27 cellular contexts compared by ENCODE assay signal in the genomic region with DNA sequence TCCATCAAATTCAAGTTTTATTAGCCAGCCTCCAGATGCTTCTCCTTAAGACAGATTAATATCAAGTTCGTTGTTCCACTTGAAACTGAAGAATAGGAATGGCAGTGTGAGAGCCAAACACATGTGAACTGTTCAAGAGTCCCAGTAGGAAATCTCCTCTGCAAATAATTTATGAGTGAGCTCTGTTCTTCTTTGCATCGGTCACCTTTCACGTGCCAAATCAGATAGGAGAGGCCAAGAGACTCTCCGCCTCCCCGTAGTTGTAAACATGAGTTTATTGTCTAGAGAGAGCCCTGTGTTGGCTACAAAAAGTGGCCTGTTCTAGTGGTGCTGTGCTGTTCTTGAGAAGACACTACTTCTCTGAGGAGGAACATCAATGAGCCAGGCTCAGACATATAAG.
DNase-seq lines count a peak whose midpoint lies in the region; ATAC-seq and TF ChIP-seq lines count a peak whose summit lies in the region.
"Had no signal": no experiment of that assay in that cellular context is flagged by ENCODE, and none has a peak within 500 bp of the region (broad histone marks: within the 10 kb centered on the region; RNA-seq: fewer than 3 reads in every experiment).

No MANE protein-coding gene starts in this region.

- H3K27ac ChIP-seq in right atrium auricular region, result no peak overlapping the region
- no peak overlapping the region for H3K27ac ChIP-seq in right lobe of liver
- H3K27ac ChIP-seq: BLaER1 treated with 17β-estradiol and CSF1 and Interleukin-3, amounts not matched to agents 10 nM and 100 nM; SJCRH30 had no signal

- H3K27me3 ChIP-seq in right atrium auricular region (no peaks in the 10 kb centered on the region), right lobe of liver (no peaks in the 10 kb centered on the region)
- H3K27me3 ChIP-seq: BLaER1 treated with 17β-estradiol and CSF1 and Interleukin-3, amounts not matched to agents 10 nM and 100 nM; MG63; SJCRH30 had no signal

- intact Hi-C loops in left ventricle myocardium superior (cut with micrococcal nuclease) (no loop called here), right lobe of liver (cut with DNase I) (no loop called here)

- 54% methylated on average over 5 of the region's 5 CpGs for WGBS in right lobe of liver (ENCODE audit: insufficient coverage, low coverage, low lambda C conversion rate, missing lambda C conversion rate)

- TF ChIP-seq CTCF in right atrium auricular region (IDR thresholded peaks at IDR 0.05) (no peak), right lobe of liver (IDR thresholded peaks at IDR 0.05) (no peak)

- peaks cover 0 to 36% of the 10 kb centered on the region in 2 donors for H3K9me3 ChIP-seq in right atrium auricular region
- no peaks in the 10 kb centered on the region for H3K9me3 ChIP-seq in right lobe of liver
- H3K9me3 ChIP-seq: Caco-2 had no signal

- no peak overlapping the region for H3K4me3 ChIP-seq in right atrium auricular region
- H3K4me3 ChIP-seq in right lobe of liver, result no peak overlapping the region
- H3K4me3 ChIP-seq: BLaER1 treated with 17β-estradiol and CSF1 and Interleukin-3, amounts not matched to agents 10 nM and 100 nM; MG63; SJCRH30 had no signal

- no peak for TF ChIP-seq POLR2A in right lobe of liver (IDR thresholded peaks at IDR 0.05)

- H3K36me3 ChIP-seq in right atrium auricular region (no peaks in the 10 kb centered on the region), right lobe of liver (no peaks in the 10 kb centered on the region)
- H3K36me3 ChIP-seq: BLaER1 treated with 17β-estradiol and CSF1 and Interleukin-3, amounts not matched to agents 10 nM and 100 nM; MG63; SJCRH30 had no signal

- peak; percentile 35 for ATAC-seq in left ventricle myocardium superior
- ATAC-seq in HG03521 (IDR thresholded peaks at IDR 0.05; ENCODE audit: unreplicated experiment), result no peak
- no peak for ATAC-seq in HG03439 (IDR thresholded peaks at IDR 0.05; ENCODE audit: unreplicated experiment)
- ATAC-seq in right lobe of liver, result no peak
- ATAC-seq: CD8-positive, alpha-beta T cell; HCT116; PC-3; Right ventricle myocardium inferior; SK-N-SH treated with all-trans-retinoic acid at 6 μM for 48 hours had no signal

- H3K4me1 ChIP-seq in right atrium auricular region (no peaks in the 10 kb centered on the region), right lobe of liver (no peaks in the 10 kb centered on the region)
- H3K4me1 ChIP-seq: BLaER1 treated with 17β-estradiol and CSF1 and Interleukin-3, amounts not matched to agents 10 nM and 100 nM; Caco-2; SJCRH30 had no signal

- no peak for DNase-seq in left ventricle myocardium superior
- DNase-seq in right atrium auricular region (ENCODE audit: low spot score), result no peak
- DNase-seq in NCI-H524 treated with DMSO at 0.1 percent for 48 hours (lab: John Stamatoyannopoulos, UW), result peak; percentile 97
- peak; percentile 41 for DNase-seq in left kidney (ENCODE audit: low read depth, low spot score)
- no peak for DNase-seq in NCI-H748 treated with DMSO at 0.1 percent for 48 hours (lab: John Stamatoyannopoulos, UW)
- DNase-seq in right lobe of liver, result no peak
- DNase-seq: AML-193; Caco-2; CD8-positive, alpha-beta T cell; KBM-7; MG63; NCI-H1105 treated with DMSO at 0.1 percent for 48 hours; NCI-H146; NCI-H1930; NCI-H2107; NCI-H226; NCI-H510A; NCI-H82; NK-92 treated with Interleukin-12 subunit alpha and Interleukin-12 subunit beta, amount 100 ng/mL, for 24 hours; PC-3; SJCRH30 had no signal

Comparison
In these comparisons a context has a peak if more than half of its experiments do, and no peak if none do; other contexts are left out.
1. DNase-seq: peak in NCI-H524 treated with DMSO at 0.1 percent for 48 hours (single experiment) and left kidney (single experiment); none in left ventricle myocardium superior (single experiment), right atrium auricular region (single experiment), NCI-H748 treated with DMSO at 0.1 percent for 48 hours (single experiment) and right lobe of liver (0 of 3).